1 cellular context compared by ENCODE assay signal in genomic region chr12:1593232-1594044, GRCh38.
A peak's percentile ranks its signal among the peaks of the same experiment; 100 is the strongest.
TF ChIP-seq lines count a peak whose summit lies in the region.

No MANE protein-coding gene starts in this region.

TF ChIP-seq in HEK293, 187 proteins besides CTCF, POLR2A, EP300 and RAD21 (continued from another document and continues in another):
- no peak for TF ChIP-seq ELK4 (IDR thresholded peaks at IDR 0.05; ENCODE audit: borderline replicate concordance, low read depth, low read length)
- TF ChIP-seq ZBTB21 (tag by site-specific recombination; IDR thresholded peaks at IDR 0.05): no peak
- TF ChIP-seq ZNF398 (tag by site-specific recombination; IDR thresholded peaks at IDR 0.05): no peak; the same call in 1 of the 2 replicates
- TF ChIP-seq SALL2 (tag by site-specific recombination; IDR thresholded peaks at IDR 0.05; ENCODE audit: borderline replicate concordance): no peak
- TF ChIP-seq ZNF24 (tag by site-specific recombination; IDR thresholded peaks at IDR 0.05): peak; percentile 78; the same call in 1 of the 2 replicates
- no peak for TF ChIP-seq PBX3 (CRISPR knock-in tag; IDR thresholded peaks at IDR 0.05)
- peak; percentile 71; the same call in 1 of the 2 replicates for TF ChIP-seq ZNF692 (tag by site-specific recombination; IDR thresholded peaks at IDR 0.05)
- no peak for TF ChIP-seq ZNF791 (tag by site-specific recombination; IDR thresholded peaks at IDR 0.05)
- no peak for TF ChIP-seq HOXC10 (CRISPR knock-in tag; IDR thresholded peaks at IDR 0.05)
- TF ChIP-seq ZFP41 (tag by site-specific recombination; IDR thresholded peaks at IDR 0.05; ENCODE audit: borderline replicate concordance): no peak
- TF ChIP-seq IKZF3 (tag by site-specific recombination; IDR thresholded peaks at IDR 0.05): no peak
- peak; percentile 20; the same call in 1 of the 2 replicates for TF ChIP-seq ZNF837 (tag by site-specific recombination; IDR thresholded peaks at IDR 0.05)
- no peak for TF ChIP-seq ZNF223 (tag by site-specific recombination; IDR thresholded peaks at IDR 0.05)
- TF ChIP-seq TSHZ1 (tag by site-specific recombination; IDR thresholded peaks at IDR 0.05; ENCODE audit: borderline replicate concordance): no peak
- peak; percentile 69 for TF ChIP-seq ZNF449 (tag by site-specific recombination; IDR thresholded peaks at IDR 0.05)
- TF ChIP-seq ZNF624 (tag by site-specific recombination; IDR thresholded peaks at IDR 0.05): no peak; the same call in 1 of the 2 replicates
- TF ChIP-seq OSR2 (tag by site-specific recombination; IDR thresholded peaks at IDR 0.05): no peak
- TF ChIP-seq ZSCAN18 (tag by site-specific recombination; IDR thresholded peaks at IDR 0.05): no peak
- no peak for TF ChIP-seq GFI1B (tag by site-specific recombination; IDR thresholded peaks at IDR 0.05)
- TF ChIP-seq ZNF23 (tag by site-specific recombination; IDR thresholded peaks at IDR 0.05; ENCODE audit: borderline replicate concordance): no peak
- 0 out of 2 replicates have a peak, but pooled peaks have one; percentile 42 for TF ChIP-seq ZSCAN5A (tag by site-specific recombination; IDR thresholded peaks at IDR 0.05)
- no peak for TF ChIP-seq ZNF292 (tag by site-specific recombination; IDR thresholded peaks at IDR 0.05; ENCODE audit: borderline replicate concordance, low read depth)
- TF ChIP-seq HOXA7 (CRISPR knock-in tag; IDR thresholded peaks at IDR 0.05; ENCODE audit: borderline replicate concordance): no peak
- TF ChIP-seq ZBTB7A (tag by site-specific recombination; IDR thresholded peaks at IDR 0.05; ENCODE audit: low read depth): peak; percentile 51
- peak; percentile 76 for TF ChIP-seq ZNF501 (tag by site-specific recombination; IDR thresholded peaks at IDR 0.05)
- peak; percentile 17; the same call in 1 of the 2 replicates for TF ChIP-seq MYNN (tag by site-specific recombination; IDR thresholded peaks at IDR 0.05; ENCODE audit: borderline replicate concordance)
- 0 out of 2 replicates have a peak, but pooled peaks have one; percentile 11 for TF ChIP-seq ZIC2 (tag by site-specific recombination; IDR thresholded peaks at IDR 0.05)
- no peak for TF ChIP-seq ZNF580 (tag by site-specific recombination; IDR thresholded peaks at IDR 0.05)
- TF ChIP-seq ZBTB44 (tag by site-specific recombination; IDR thresholded peaks at IDR 0.05): no peak
- peak; percentile 93 for TF ChIP-seq ZBTB6 (tag by site-specific recombination; IDR thresholded peaks at IDR 0.05)
- TF ChIP-seq WT1 (tag by site-specific recombination; IDR thresholded peaks at IDR 0.05): no peak
- no peak for TF ChIP-seq OVOL3 (tag by site-specific recombination; IDR thresholded peaks at IDR 0.05)
- no peak for TF ChIP-seq ZNF426 (tag by site-specific recombination; IDR thresholded peaks at IDR 0.05)
- TF ChIP-seq SCRT1 (tag by site-specific recombination; IDR thresholded peaks at IDR 0.05; ENCODE audit: borderline replicate concordance): 0 out of 2 replicates have a peak, but pooled peaks have one; percentile 52
- TF ChIP-seq ZNF792 (tag by site-specific recombination; IDR thresholded peaks at IDR 0.05): 0 out of 2 replicates have a peak, but pooled peaks have one; percentile 46
- no peak for TF ChIP-seq ZNF629 (tag by site-specific recombination; IDR thresholded peaks at IDR 0.05)
- 0 out of 2 replicates have a peak, but pooled peaks have one; percentile 8 for TF ChIP-seq ZNF10 (tag by site-specific recombination; IDR thresholded peaks at IDR 0.05)
- no peak for TF ChIP-seq KLF7 (tag by site-specific recombination; IDR thresholded peaks at IDR 0.05; ENCODE audit: borderline replicate concordance)
- peak; percentile 94 for TF ChIP-seq ZNF341 (tag by site-specific recombination; IDR thresholded peaks at IDR 0.05; ENCODE audit: low read depth)
- no peak for TF ChIP-seq ZNF140 (tag by site-specific recombination; IDR thresholded peaks at IDR 0.05)
- peak; percentile 21; the same call in 1 of the 2 replicates for TF ChIP-seq ZNF561 (tag by site-specific recombination; IDR thresholded peaks at IDR 0.05; ENCODE audit: borderline replicate concordance)
- TF ChIP-seq ZNF112 (tag by site-specific recombination; IDR thresholded peaks at IDR 0.05): no peak
- TF ChIP-seq ZEB2 (tag by site-specific recombination; IDR thresholded peaks at IDR 0.05): peak; percentile 79
